2 cellular contexts compared by ENCODE assay signal in the genomic region with DNA sequence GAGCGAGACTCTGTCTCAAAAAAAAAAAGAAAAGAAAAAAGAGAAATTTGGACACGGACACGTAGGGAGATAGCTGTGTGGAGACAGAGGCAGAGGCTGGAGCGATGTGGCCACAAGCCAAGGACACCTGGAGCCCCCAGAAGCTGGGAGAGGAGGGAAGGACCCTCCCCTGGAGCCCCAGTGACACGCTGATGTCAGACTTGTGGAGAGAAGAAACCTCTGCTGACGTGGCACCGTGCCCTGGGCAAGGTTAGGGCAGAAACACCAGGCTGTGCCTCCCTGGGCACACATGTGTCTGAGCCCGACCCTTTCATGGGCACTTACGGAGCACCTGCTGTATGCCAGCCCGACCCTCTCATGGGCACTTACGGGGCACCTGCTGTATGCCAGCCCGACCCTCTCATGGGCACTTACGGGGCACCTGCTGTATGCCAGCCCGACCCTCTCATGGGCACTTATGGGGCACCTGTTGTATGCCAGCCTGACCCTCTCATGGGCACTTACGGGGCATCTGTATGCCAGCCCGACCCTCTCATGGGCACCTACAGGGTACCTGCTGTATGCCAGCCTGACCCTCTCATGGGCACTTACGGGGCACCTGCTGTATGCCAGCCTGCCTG.
TF ChIP-seq lines count a peak whose summit lies in the region.

No MANE protein-coding gene starts in this region.

TF ChIP-seq in HepG2, 621 proteins besides CTCF, POLR2A, EP300 and RAD21 (continues in another document):
- TF ChIP-seq SYNCRIP (IDR thresholded peaks at IDR 0.05; ENCODE audit: insufficient read depth, low read depth, low read length) (no peak), HNRNPL (IDR thresholded peaks at IDR 0.05; ENCODE audit: low read depth, low read length) (peak; percentile 98), HNRNPLL (IDR thresholded peaks at IDR 0.05; ENCODE audit: low read depth, low read length, poor library complexity, severe bottlenecking) (no peak), ZNF7 (CRISPR knock-in tag; IDR thresholded peaks at IDR 0.05) (0 out of 2 replicates have a peak, but pooled peaks have one; percentile 39), MTF1 (CRISPR knock-in tag; IDR thresholded peaks at IDR 0.05) (no peak), ZSCAN9 (CRISPR knock-in tag; IDR thresholded peaks at IDR 0.05; ENCODE audit: borderline replicate concordance) (no peak), BHLHE40 (IDR thresholded peaks at IDR 0.05; ENCODE audit: low read length) (no peak), FOXO1 (CRISPR knock-in tag; IDR thresholded peaks at IDR 0.05) (no peak), BCL6 (CRISPR knock-in tag; IDR thresholded peaks at IDR 0.05) (no peak), ZNF558 (CRISPR knock-in tag; IDR thresholded peaks at IDR 0.05; ENCODE audit: borderline replicate concordance) (no peak), ZSCAN22 (CRISPR knock-in tag; IDR thresholded peaks at IDR 0.05) (no peak), ZNF260 (CRISPR knock-in tag; IDR thresholded peaks at IDR 0.05; ENCODE audit: borderline replicate concordance, low read depth) (no peak), AGO2 (optimal IDR thresholded peaks at IDR 0.05; ENCODE audit: low read depth, low read length) (peak; percentile 10), ZBTB34 (CRISPR knock-in tag; IDR thresholded peaks at IDR 0.05) (no peak), ZFYVE20 (CRISPR knock-in tag; IDR thresholded peaks at IDR 0.05; ENCODE audit: borderline replicate concordance, low read depth) (no peak), ZNF446 (CRISPR knock-in tag; IDR thresholded peaks at IDR 0.05) (no peak), ZNF234 (CRISPR knock-in tag; conservative IDR thresholded peaks at IDR 0.05) (no peak), GZF1 (CRISPR knock-in tag; IDR thresholded peaks at IDR 0.05) (no peak), ZBTB20 (CRISPR knock-in tag; IDR thresholded peaks at IDR 0.05; ENCODE audit: borderline replicate concordance, low read depth) (no peak), MXD4 (CRISPR knock-in tag; IDR thresholded peaks at IDR 0.05) (no peak), MYPOP (CRISPR knock-in tag; IDR thresholded peaks at IDR 0.05) (no peak), SRY (CRISPR knock-in tag; IDR thresholded peaks at IDR 0.05) (no peak)
- TF ChIP-seq, protein P1, sequence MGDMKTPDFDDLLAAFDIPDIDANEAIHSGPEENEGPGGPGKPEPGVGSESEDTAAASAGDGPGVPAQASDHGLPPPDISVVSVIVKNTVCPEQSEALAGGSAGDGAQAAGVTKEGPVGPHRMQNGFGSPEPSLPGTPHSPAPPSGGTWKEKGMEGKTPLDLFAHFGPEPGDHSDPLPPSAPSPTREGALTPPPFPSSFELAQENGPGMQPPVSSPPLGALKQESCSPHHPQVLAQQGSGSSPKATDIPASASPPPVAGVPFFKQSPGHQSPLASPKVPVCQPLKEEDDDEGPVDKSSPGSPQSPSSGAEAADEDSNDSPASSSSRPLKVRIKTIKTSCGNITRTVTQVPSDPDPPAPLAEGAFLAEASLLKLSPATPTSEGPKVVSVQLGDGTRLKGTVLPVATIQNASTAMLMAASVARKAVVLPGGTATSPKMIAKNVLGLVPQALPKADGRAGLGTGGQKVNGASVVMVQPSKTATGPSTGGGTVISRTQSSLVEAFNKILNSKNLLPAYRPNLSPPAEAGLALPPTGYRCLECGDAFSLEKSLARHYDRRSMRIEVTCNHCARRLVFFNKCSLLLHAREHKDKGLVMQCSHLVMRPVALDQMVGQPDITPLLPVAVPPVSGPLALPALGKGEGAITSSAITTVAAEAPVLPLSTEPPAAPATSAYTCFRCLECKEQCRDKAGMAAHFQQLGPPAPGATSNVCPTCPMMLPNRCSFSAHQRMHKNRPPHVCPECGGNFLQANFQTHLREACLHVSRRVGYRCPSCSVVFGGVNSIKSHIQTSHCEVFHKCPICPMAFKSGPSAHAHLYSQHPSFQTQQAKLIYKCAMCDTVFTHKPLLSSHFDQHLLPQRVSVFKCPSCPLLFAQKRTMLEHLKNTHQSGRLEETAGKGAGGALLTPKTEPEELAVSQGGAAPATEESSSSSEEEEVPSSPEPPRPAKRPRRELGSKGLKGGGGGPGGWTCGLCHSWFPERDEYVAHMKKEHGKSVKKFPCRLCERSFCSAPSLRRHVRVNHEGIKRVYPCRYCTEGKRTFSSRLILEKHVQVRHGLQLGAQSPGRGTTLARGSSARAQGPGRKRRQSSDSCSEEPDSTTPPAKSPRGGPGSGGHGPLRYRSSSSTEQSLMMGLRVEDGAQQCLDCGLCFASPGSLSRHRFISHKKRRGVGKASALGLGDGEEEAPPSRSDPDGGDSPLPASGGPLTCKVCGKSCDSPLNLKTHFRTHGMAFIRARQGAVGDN (CRISPR knock-in tag; IDR thresholded peaks at IDR 0.05) = no peak
- TF ChIP-seq, protein P2, sequence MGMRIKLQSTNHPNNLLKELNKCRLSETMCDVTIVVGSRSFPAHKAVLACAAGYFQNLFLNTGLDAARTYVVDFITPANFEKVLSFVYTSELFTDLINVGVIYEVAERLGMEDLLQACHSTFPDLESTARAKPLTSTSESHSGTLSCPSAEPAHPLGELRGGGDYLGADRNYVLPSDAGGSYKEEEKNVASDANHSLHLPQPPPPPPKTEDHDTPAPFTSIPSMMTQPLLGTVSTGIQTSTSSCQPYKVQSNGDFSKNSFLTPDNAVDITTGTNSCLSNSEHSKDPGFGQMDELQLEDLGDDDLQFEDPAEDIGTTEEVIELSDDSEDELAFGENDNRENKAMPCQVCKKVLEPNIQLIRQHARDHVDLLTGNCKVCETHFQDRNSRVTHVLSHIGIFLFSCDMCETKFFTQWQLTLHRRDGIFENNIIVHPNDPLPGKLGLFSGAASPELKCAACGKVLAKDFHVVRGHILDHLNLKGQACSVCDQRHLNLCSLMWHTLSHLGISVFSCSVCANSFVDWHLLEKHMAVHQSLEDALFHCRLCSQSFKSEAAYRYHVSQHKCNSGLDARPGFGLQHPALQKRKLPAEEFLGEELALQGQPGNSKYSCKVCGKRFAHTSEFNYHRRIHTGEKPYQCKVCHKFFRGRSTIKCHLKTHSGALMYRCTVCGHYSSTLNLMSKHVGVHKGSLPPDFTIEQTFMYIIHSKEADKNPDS (CRISPR knock-in tag; IDR thresholded peaks at IDR 0.05) = no peak

TF ChIP-seq in GM23338, 12 proteins besides CTCF, POLR2A, EP300 and RAD21:
- TF ChIP-seq EZH2 (IDR thresholded peaks at IDR 0.05; ENCODE audit: low read depth, unreplicated experiment) (no peak), STAT1 (IDR thresholded peaks at IDR 0.05; ENCODE audit: unreplicated experiment) (no peak)
- TF ChIP-seq, protein P3, sequence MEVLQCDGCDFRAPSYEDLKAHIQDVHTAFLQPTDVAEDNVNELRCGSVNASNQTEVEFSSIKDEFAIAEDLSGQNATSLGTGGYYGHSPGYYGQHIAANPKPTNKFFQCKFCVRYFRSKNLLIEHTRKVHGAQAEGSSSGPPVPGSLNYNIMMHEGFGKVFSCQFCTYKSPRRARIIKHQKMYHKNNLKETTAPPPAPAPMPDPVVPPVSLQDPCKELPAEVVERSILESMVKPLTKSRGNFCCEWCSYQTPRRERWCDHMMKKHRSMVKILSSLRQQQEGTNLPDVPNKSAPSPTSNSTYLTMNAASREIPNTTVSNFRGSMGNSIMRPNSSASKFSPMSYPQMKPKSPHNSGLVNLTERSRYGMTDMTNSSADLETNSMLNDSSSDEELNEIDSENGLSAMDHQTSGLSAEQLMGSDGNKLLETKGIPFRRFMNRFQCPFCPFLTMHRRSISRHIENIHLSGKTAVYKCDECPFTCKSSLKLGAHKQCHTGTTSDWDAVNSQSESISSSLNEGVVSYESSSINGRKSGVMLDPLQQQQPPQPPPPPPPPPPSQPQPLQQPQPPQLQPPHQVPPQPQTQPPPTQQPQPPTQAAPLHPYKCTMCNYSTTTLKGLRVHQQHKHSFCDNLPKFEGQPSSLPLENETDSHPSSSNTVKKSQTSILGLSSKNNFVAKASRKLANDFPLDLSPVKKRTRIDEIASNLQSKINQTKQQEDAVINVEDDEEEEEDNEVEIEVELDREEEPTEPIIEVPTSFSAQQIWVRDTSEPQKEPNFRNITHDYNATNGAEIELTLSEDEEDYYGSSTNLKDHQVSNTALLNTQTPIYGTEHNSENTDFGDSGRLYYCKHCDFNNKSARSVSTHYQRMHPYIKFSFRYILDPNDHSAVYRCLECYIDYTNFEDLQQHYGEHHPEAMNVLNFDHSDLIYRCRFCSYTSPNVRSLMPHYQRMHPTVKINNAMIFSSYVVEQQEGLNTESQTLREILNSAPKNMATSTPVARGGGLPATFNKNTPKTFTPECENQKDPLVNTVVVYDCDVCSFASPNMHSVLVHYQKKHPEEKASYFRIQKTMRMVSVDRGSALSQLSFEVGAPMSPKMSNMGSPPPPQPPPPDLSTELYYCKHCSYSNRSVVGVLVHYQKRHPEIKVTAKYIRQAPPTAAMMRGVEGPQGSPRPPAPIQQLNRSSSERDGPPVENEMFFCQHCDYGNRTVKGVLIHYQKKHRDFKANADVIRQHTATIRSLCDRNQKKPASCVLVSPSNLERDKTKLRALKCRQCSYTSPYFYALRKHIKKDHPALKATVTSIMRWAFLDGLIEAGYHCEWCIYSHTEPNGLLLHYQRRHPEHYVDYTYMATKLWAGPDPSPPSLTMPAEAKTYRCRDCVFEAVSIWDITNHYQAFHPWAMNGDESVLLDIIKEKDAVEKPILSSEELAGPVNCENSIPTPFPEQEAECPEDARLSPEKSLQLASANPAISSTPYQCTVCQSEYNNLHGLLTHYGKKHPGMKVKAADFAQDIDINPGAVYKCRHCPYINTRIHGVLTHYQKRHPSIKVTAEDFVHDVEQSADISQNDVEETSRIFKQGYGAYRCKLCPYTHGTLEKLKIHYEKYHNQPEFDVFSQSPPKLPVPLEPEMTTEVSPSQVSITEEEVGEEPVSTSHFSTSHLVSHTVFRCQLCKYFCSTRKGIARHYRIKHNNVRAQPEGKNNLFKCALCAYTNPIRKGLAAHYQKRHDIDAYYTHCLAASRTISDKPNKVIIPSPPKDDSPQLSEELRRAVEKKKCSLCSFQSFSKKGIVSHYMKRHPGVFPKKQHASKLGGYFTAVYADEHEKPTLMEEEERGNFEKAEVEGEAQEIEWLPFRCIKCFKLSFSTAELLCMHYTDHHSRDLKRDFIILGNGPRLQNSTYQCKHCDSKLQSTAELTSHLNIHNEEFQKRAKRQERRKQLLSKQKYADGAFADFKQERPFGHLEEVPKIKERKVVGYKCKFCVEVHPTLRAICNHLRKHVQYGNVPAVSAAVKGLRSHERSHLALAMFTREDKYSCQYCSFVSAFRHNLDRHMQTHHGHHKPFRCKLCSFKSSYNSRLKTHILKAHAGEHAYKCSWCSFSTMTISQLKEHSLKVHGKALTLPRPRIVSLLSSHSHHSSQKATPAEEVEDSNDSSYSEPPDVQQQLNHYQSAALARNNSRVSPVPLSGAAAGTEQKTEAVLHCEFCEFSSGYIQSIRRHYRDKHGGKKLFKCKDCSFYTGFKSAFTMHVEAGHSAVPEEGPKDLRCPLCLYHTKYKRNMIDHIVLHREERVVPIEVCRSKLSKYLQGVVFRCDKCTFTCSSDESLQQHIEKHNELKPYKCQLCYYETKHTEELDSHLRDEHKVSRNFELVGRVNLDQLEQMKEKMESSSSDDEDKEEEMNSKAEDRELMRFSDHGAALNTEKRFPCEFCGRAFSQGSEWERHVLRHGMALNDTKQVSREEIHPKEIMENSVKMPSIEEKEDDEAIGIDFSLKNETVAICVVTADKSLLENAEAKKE (CRISPR knock-in tag; IDR thresholded peaks at IDR 0.05) = no peak
TF ChIP-seq in GM23338: peak in this region for 0.
